ENCODE assay signal across 17 cellular contexts in genomic region chr1:245459621-245460020, GRCh38.
A peak's percentile ranks its signal among the peaks of the same experiment; 100 is the strongest.
DNase-seq lines count a peak whose midpoint lies in the region; TF ChIP-seq lines count a peak whose summit lies in the region.
"Had no signal": no experiment of that assay in that cellular context is flagged by ENCODE, and none has a peak within 500 bp of the region (broad histone marks: within the 10 kb centered on the region; RNA-seq: fewer than 3 reads in every experiment).

No MANE protein-coding gene starts in this region.

- H3K4me3 Mint-ChIP-seq in glutamatergic neuron (ENCODE audit: unreplicated experiment): no peak overlapping the region
- H3K4me3 Mint-ChIP-seq: CD4-positive, alpha-beta memory T cell; GM23338; H9 had no signal

- WGBS in trophoblast cell (ENCODE audit: extremely low coverage, insufficient coverage, insufficient read length): no CpG with 5 or more reads among the region's 3 CpGs

- peaks cover 2% of the 10 kb centered on the region for H3K9me3 Mint-ChIP-seq in glutamatergic neuron (ENCODE audit: unreplicated experiment)
- H3K9me3 Mint-ChIP-seq: GM23338, H9 had no signal

- H2AK5ac ChIP-seq in trophoblast cell (ENCODE audit: low read length): no peak overlapping the region

- H2AFZ ChIP-seq in trophoblast cell (ENCODE audit: insufficient read depth, low read length, poor library complexity): no peak overlapping the region
- H2AFZ ChIP-seq: GM23338 had no signal

- H3K4me2 ChIP-seq in trophoblast cell (ENCODE audit: low read length): no peak overlapping the region
- H3K4me2 ChIP-seq: A549, GM23338 had no signal

- H3K18ac ChIP-seq in trophoblast cell (ENCODE audit: low read length): peak overlapping the region; percentile 49

- H3K9ac ChIP-seq in trophoblast cell (ENCODE audit: low read length): no peak overlapping the region

- H3K36me3 ChIP-seq in cardiac muscle cell: peaks cover 3% of the 10 kb centered on the region
- no peaks in the 10 kb centered on the region for H3K36me3 ChIP-seq in right atrium auricular region
- H3K36me3 ChIP-seq in trophoblast cell (ENCODE audit: control insufficient read depth in 1 of 2, insufficient read depth in 2 of 2, low read length in 2 of 2): peaks cover 4 to 10% of the 10 kb centered on the region in 2 experiments
- H3K36me3 ChIP-seq in effector memory CD4-positive, alpha-beta T cell (ENCODE audit: control insufficient read depth, insufficient read depth, low read length): no peaks in the 10 kb centered on the region
- H3K36me3 ChIP-seq: BE2C; BLaER1 treated with 17β-estradiol and CSF1 and Interleukin-3, amounts not matched to agents 10 nM and 100 nM had no signal

- H4K12ac ChIP-seq in trophoblast cell (ENCODE audit: low read depth, low read length): no peak overlapping the region

- peak overlapping the region; percentile 83 for H2BK12ac ChIP-seq in trophoblast cell (ENCODE audit: low read length)

- DNase-seq in cardiac muscle cell (ENCODE audit: low read depth in 1 of 2, low spot score in 1 of 2) (no peak), right atrium auricular region (ENCODE audit: low spot score) (no peak), trophoblast cell (no peak), glutamatergic neuron (no peak)
- no peak for DNase-seq in effector memory CD4-positive, alpha-beta T cell
- DNase-seq: 8988T; ACHN; BE2C; Calu3; CD4-positive, alpha-beta memory T cell; COR-L47; DND-41; H9 had no signal

- no peak for TF ChIP-seq CTCF in cardiac muscle cell (IDR thresholded peaks at IDR 0.05; ENCODE audit: low read depth, low read length)
- no peak for TF ChIP-seq CTCF in right atrium auricular region (IDR thresholded peaks at IDR 0.05)
- TF ChIP-seq CTCF in glutamatergic neuron (IDR thresholded peaks at IDR 0.05; ENCODE audit: partially characterized antibody, unreplicated experiment): no peak

- peak overlapping the region; percentile 39 for H2BK120ac ChIP-seq in trophoblast cell (ENCODE audit: insufficient read depth, low read length, poor library complexity)

- peaks cover 4% of the 10 kb centered on the region for H3K4me1 Mint-ChIP-seq in glutamatergic neuron (ENCODE audit: low read depth, unreplicated experiment)
- H3K4me1 Mint-ChIP-seq: CD4-positive, alpha-beta memory T cell had no signal

- no peak overlapping the region for H3K23ac ChIP-seq in trophoblast cell (ENCODE audit: low read length)

- no peaks in the 10 kb centered on the region for H3K9me3 ChIP-seq in cardiac muscle cell (ENCODE audit: low read depth)
- no peaks in the 10 kb centered on the region for H3K9me3 ChIP-seq in right atrium auricular region
- peaks cover 4% of the 10 kb centered on the region for H3K9me3 ChIP-seq in trophoblast cell (ENCODE audit: insufficient read depth, low read depth, low read length)
- no peaks in the 10 kb centered on the region for H3K9me3 ChIP-seq in effector memory CD4-positive, alpha-beta T cell (ENCODE audit: control insufficient read depth, low read length)
- H3K9me3 ChIP-seq: A549; BE2C; BLaER1 treated with 17β-estradiol and CSF1 and Interleukin-3, amounts not matched to agents 10 nM and 100 nM had no signal

- H3K4me3 ChIP-seq in cardiac muscle cell (no peak overlapping the region), right atrium auricular region (no peak overlapping the region), trophoblast cell (ENCODE audit: low read depth, low read length) (no peak overlapping the region)
- H3K4me3 ChIP-seq in effector memory CD4-positive, alpha-beta T cell (ENCODE audit: insufficient read depth, low read depth, low read length, poor library complexity, severe bottlenecking): no peak overlapping the region
- H3K4me3 ChIP-seq: A549; BLaER1 treated with 17β-estradiol and CSF1 and Interleukin-3, amounts not matched to agents 10 nM and 100 nM; GM23338 had no signal

- no peaks in the 10 kb centered on the region for H3K27me3 Mint-ChIP-seq in glutamatergic neuron (ENCODE audit: unreplicated experiment)

- peak overlapping the region; percentile 69 for H4K91ac ChIP-seq in trophoblast cell (ENCODE audit: low read depth, low read length)

- peaks cover 10% of the 10 kb centered on the region for H3K79me1 ChIP-seq in trophoblast cell (ENCODE audit: low read length)

- H3K4me1 ChIP-seq in cardiac muscle cell (ENCODE audit: low read depth): peaks cover 11% of the 10 kb centered on the region
- no peaks in the 10 kb centered on the region for H3K4me1 ChIP-seq in right atrium auricular region
- H3K4me1 ChIP-seq in trophoblast cell (ENCODE audit: control insufficient read depth in 1 of 2, insufficient read depth in 2 of 2, low read length in 2 of 2): peaks cover 14 to 23% of the 10 kb centered on the region in 2 experiments
- no peaks in the 10 kb centered on the region for H3K4me1 ChIP-seq in effector memory CD4-positive, alpha-beta T cell (ENCODE audit: control insufficient read depth, insufficient read depth, low read length, poor library complexity, severe bottlenecking)
- H3K4me1 ChIP-seq: A549 had no signal

- no peak overlapping the region for H4K8ac ChIP-seq in trophoblast cell (ENCODE audit: low read depth, low read length)

- no peaks in the 10 kb centered on the region for H3K36me3 Mint-ChIP-seq in glutamatergic neuron (ENCODE audit: unreplicated experiment)
- H3K36me3 Mint-ChIP-seq: CD4-positive, alpha-beta memory T cell had no signal

- peak overlapping the region; percentile 77 for H3K14ac ChIP-seq in trophoblast cell (ENCODE audit: low read length)

- no peaks in the 10 kb centered on the region for H3K27me3 ChIP-seq in cardiac muscle cell
- H3K27me3 ChIP-seq in right atrium auricular region: no peaks in the 10 kb centered on the region
- no peaks in the 10 kb centered on the region for H3K27me3 ChIP-seq in trophoblast cell (ENCODE audit: insufficient read depth, low read length)
- no peaks in the 10 kb centered on the region for H3K27me3 ChIP-seq in effector memory CD4-positive, alpha-beta T cell (replicated peaks; ENCODE audit: control insufficient read depth, insufficient read depth, low read length, poor library complexity, severe bottlenecking)
- H3K27me3 ChIP-seq: BE2C; BLaER1 treated with 17β-estradiol and CSF1 and Interleukin-3, amounts not matched to agents 10 nM and 100 nM had no signal

- H2BK5ac ChIP-seq in trophoblast cell (ENCODE audit: low read depth, low read length, poor library complexity): peak overlapping the region; percentile 25

- H3K27ac Mint-ChIP-seq in glutamatergic neuron (ENCODE audit: unreplicated experiment): no peak overlapping the region
- H3K27ac Mint-ChIP-seq: CD4-positive, alpha-beta memory T cell; GM23338; H9 had no signal

- no peaks in the 10 kb centered on the region for H3K79me2 ChIP-seq in trophoblast cell (ENCODE audit: control insufficient read depth, insufficient read depth, low read length, poor library complexity)

- peak overlapping the region; percentile 30 for H3K27ac ChIP-seq in cardiac muscle cell
- no peak overlapping the region for H3K27ac ChIP-seq in right atrium auricular region
- peak overlapping the region; percentile 63 for H3K27ac ChIP-seq in trophoblast cell (ENCODE audit: low read depth, low read length)
- H3K27ac ChIP-seq in temporal lobe (ENCODE audit: low read depth, low read length): peak overlapping the region; percentile 24
- H3K27ac ChIP-seq in effector memory CD4-positive, alpha-beta T cell (ENCODE audit: insufficient read depth, low read length, poor library complexity, severe bottlenecking): no peak overlapping the region
- H3K27ac ChIP-seq: A549 had no signal

- peak overlapping the region; percentile 19 for H3K4ac ChIP-seq in trophoblast cell (ENCODE audit: low read depth, low read length)

Comparison
In these comparisons a context has a peak if more than half of its experiments do, and no peak if none do; other contexts are left out.
1. H3K27ac ChIP-seq: peak in cardiac muscle cell (single experiment), trophoblast cell (single experiment) and temporal lobe (single experiment); none in right atrium auricular region (0 of 2) and effector memory CD4-positive, alpha-beta T cell (single experiment).